In the genomic region with DNA sequence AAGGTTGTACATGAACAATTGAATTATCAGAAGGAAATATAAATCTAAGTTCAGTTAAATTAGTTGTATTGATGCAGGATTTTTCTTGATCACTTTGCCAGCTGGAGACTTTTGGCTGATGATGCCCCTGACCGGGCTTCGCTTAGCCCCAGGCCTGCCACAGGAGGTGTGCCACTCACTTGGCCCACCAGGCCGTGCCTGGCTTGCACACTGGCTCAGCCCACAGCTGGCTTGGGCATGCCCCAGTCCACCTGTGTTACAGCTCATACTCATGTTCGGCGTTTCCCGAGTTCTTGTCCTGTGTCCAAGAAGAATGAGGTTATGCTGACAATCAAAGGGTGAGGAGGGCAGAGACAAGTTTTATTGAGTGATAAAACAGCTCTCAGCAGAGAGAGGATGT, we compare ENCODE assay signal across 24 cellular contexts.
DNase-seq lines count a peak whose midpoint lies in the region; ATAC-seq, FAIRE-seq and TF ChIP-seq lines count a peak whose summit lies in the region.
"Had no signal": no experiment of that assay in that cellular context is flagged by ENCODE, and none has a peak within 500 bp of the region (broad histone marks: within the 10 kb centered on the region; RNA-seq: fewer than 3 reads in every experiment).

No MANE protein-coding gene starts in this region.

- H2BK15ac ChIP-seq in neuronal stem cell (ENCODE audit: low read length) = no peak overlapping the region

- no peak overlapping the region for H4K91ac ChIP-seq in neuronal stem cell (ENCODE audit: low read depth, low read length, poor library complexity)

- peak; percentile 71 for FAIRE-seq in urothelium cell line (lab: Jason Lieb, UNC)
- FAIRE-seq: A549, D721Med, G401.6, GM12891, GM19239 had no signal

- peak overlapping the region; percentile 38 for H3K14ac ChIP-seq in neuronal stem cell (ENCODE audit: low read length)

- H2BK12ac ChIP-seq in neuronal stem cell (ENCODE audit: low read length) = no peak overlapping the region

- H3K27ac Mint-ChIP-seq in GM23338 = peak overlapping the region; percentile 18; the same call in 1 of the 2 replicates
- H3K27ac Mint-ChIP-seq: CD14-positive monocyte; CD4-positive, alpha-beta memory T cell; CD4-positive, CD25-positive, alpha-beta regulatory T cell; CD8-positive, alpha-beta memory T cell had no signal

- DNase-seq in GM23338 (ENCODE audit: low spot score) (no peak), neuronal stem cell (ENCODE audit: low spot score) (no peak), posterior vena cava (ENCODE audit: low spot score) (peak; percentile 79), urothelium cell line (ENCODE audit: low spot score) (no peak), AG08395 (ENCODE audit: low spot score) (no peak)
- DNase-seq: BE2C; C1 segment of cervical spinal cord; Calu3; CD4-positive, alpha-beta memory T cell; CD4-positive, CD25-positive, alpha-beta regulatory T cell; CD8-positive, alpha-beta memory T cell; COR-L47; DMS79 treated with DMSO at 0.1 percent for 48 hours; GF-D8 had no signal

- peak overlapping the region; percentile 83 for H3K18ac ChIP-seq in neuronal stem cell (ENCODE audit: low read length)

- no peaks in the 10 kb centered on the region for H3K27me3 ChIP-seq in GM23338 (ENCODE audit: insufficient read depth)
- H3K27me3 ChIP-seq in neuronal stem cell (ENCODE audit: control insufficient read depth in 3 of 3, insufficient read depth in 3 of 3, low read depth in 1 of 3, low read length in 3 of 3) = no peaks in the 10 kb centered on the region
- H3K27me3 ChIP-seq: BE2C, BLaER1 had no signal

- no peak overlapping the region for H3K4me3 Mint-ChIP-seq in GM23338
- H3K4me3 Mint-ChIP-seq: CD14-positive monocyte; CD4-positive, alpha-beta memory T cell; CD4-positive, CD25-positive, alpha-beta regulatory T cell; CD8-positive, alpha-beta memory T cell had no signal

- H3K36me3 ChIP-seq in GM23338 (ENCODE audit: insufficient read depth) (no peaks in the 10 kb centered on the region; the same call in 1 of the 2 replicates), neuronal stem cell (replicated peaks in 1 of 2; ENCODE audit: control insufficient read depth in 2 of 2, insufficient read depth in 2 of 2, low read length in 2 of 2) (no peaks in the 10 kb centered on the region)
- H3K36me3 ChIP-seq: BE2C, BLaER1 had no signal

- no peak overlapping the region for H2AK5ac ChIP-seq in neuronal stem cell (ENCODE audit: low read depth, low read length)

- H3K4me2 ChIP-seq in GM23338 = no peak overlapping the region
- no peak overlapping the region for H3K4me2 ChIP-seq in neuronal stem cell (ENCODE audit: insufficient read depth, low read length, poor library complexity, severe bottlenecking)
- H3K4me2 ChIP-seq: A549, BLaER1 had no signal

- H3K27ac ChIP-seq in GM23338 (ENCODE audit: low read depth) = no peak overlapping the region
- H3K27ac ChIP-seq in neuronal stem cell (replicated peaks; ENCODE audit: low read length) = no peak overlapping the region
- H3K27ac ChIP-seq: 22Rv1, A549, BLaER1 had no signal

- no peak overlapping the region for H3K23ac ChIP-seq in neuronal stem cell (ENCODE audit: low read depth, low read length, poor library complexity)

- no CpG with 5 or more reads among the region's 6 CpGs for WGBS in neuronal stem cell (ENCODE audit: extremely low coverage in 2 of 2, insufficient read length in 2 of 2, insufficient replicate concordance in 1 of 2), 2 donors

- no peak overlapping the region for H4K8ac ChIP-seq in neuronal stem cell (ENCODE audit: low read depth, low read length)

- no peak overlapping the region for H2BK120ac ChIP-seq in neuronal stem cell (ENCODE audit: low read depth, low read length)

- no peaks in the 10 kb centered on the region for H3K4me1 ChIP-seq in GM23338 (ENCODE audit: insufficient read depth)
- no peaks in the 10 kb centered on the region for H3K4me1 ChIP-seq in neuronal stem cell (ENCODE audit: control insufficient read depth in 2 of 2, insufficient read depth in 1 of 2, low read depth in 1 of 2, low read length in 2 of 2)
- H3K4me1 ChIP-seq: A549, BE2C, BLaER1 had no signal

- H2AFZ ChIP-seq in GM23338 (no peak overlapping the region), neuronal stem cell (ENCODE audit: low read length) (no peak overlapping the region)

- H3K4me1 Mint-ChIP-seq in GM23338 = peaks cover 3% of the 10 kb centered on the region; the same call in 2 of the 3 replicates
- H3K4me1 Mint-ChIP-seq: CD14-positive monocyte; CD4-positive, alpha-beta memory T cell; CD4-positive, CD25-positive, alpha-beta regulatory T cell; CD8-positive, alpha-beta memory T cell had no signal

- no peaks in the 10 kb centered on the region for H3K79me1 ChIP-seq in neuronal stem cell (ENCODE audit: low read depth, low read length)

- H3K9me2 ChIP-seq in GM23338 (ENCODE audit: insufficient read depth) = peaks cover 23% of the 10 kb centered on the region

- intact Hi-C loops in posterior vena cava (cut with DNase I) = no loop called here

- H3K36me3 Mint-ChIP-seq in GM23338 (ENCODE audit: low read depth) = peaks cover 14% of the 10 kb centered on the region
- H3K36me3 Mint-ChIP-seq: CD14-positive monocyte; CD4-positive, alpha-beta memory T cell; CD4-positive, CD25-positive, alpha-beta regulatory T cell; CD8-positive, alpha-beta memory T cell had no signal

- H3K79me2 ChIP-seq in GM23338 (replicated peaks; ENCODE audit: insufficient read depth) = no peaks in the 10 kb centered on the region

- peaks cover 19% of the 10 kb centered on the region for H3K9me3 Mint-ChIP-seq in GM23338

- H3K4me3 ChIP-seq in GM23338 (no peak overlapping the region), neuronal stem cell (ENCODE audit: low read length in 2 of 2) (no peak overlapping the region)
- H3K4me3 ChIP-seq: A549, BLaER1 had no signal

- H4K20me1 ChIP-seq in GM23338 (replicated peaks; ENCODE audit: insufficient read depth) = no peaks in the 10 kb centered on the region
- H4K20me1 ChIP-seq: BLaER1 had no signal

- no peak for ATAC-seq in GM23338
- no peak for ATAC-seq in GM19324 (IDR thresholded peaks at IDR 0.05; ENCODE audit: low FRiP score, unreplicated experiment)
- no peak for ATAC-seq in GM21786 (IDR thresholded peaks at IDR 0.05; ENCODE audit: unreplicated experiment)
- ATAC-seq: A549 had no signal

- H3F3A ChIP-seq in GM23338 (replicated peaks; ENCODE audit: low read depth) = no peaks in the 10 kb centered on the region

- no peak overlapping the region for H2BK5ac ChIP-seq in neuronal stem cell (ENCODE audit: low read length)

- H3K9ac ChIP-seq in neuronal stem cell (ENCODE audit: low read depth, low read length, poor library complexity) = no peak overlapping the region
- H3K9ac ChIP-seq: BLaER1 had no signal

- H3K27me3 Mint-ChIP-seq in GM23338 (ENCODE audit: insufficient read depth, low read depth, poor library complexity) = no peaks in the 10 kb centered on the region
- H3K27me3 Mint-ChIP-seq: CD4-positive, alpha-beta memory T cell; CD4-positive, CD25-positive, alpha-beta regulatory T cell; CD8-positive, alpha-beta memory T cell had no signal

- H3K4ac ChIP-seq in neuronal stem cell (ENCODE audit: low read length) = no peak overlapping the region

- H3K9me3 ChIP-seq in neuronal stem cell (replicated peaks in 1 of 2; ENCODE audit: control insufficient read depth in 2 of 2, insufficient read depth in 1 of 2, low read depth in 1 of 2, low read length in 2 of 2) = peaks cover 0 to 2% of the 10 kb centered on the region in 2 donors
- H3K9me3 ChIP-seq: A549, BE2C had no signal

- no peak for TF ChIP-seq CTCF in GM23338 (conservative IDR thresholded peaks at IDR 0.05; ENCODE audit: low read depth in 2 of 2)

TF ChIP-seq in GM23338, 12 proteins besides CTCF, POLR2A, EP300 and RAD21 (continues in another document):
- TF ChIP-seq STAT1 (IDR thresholded peaks at IDR 0.05; ENCODE audit: unreplicated experiment) (no peak), JUNB (IDR thresholded peaks at IDR 0.05; ENCODE audit: unreplicated experiment) (no peak), CREB1 (CRISPR knock-in tag; IDR thresholded peaks at IDR 0.05; ENCODE audit: low read depth) (no peak), NANOG (IDR thresholded peaks at IDR 0.05; ENCODE audit: borderline replicate concordance) (no peak), EZH2phosphoT487 (IDR thresholded peaks at IDR 0.05; ENCODE audit: unreplicated experiment) (no peak), EZH2 (IDR thresholded peaks at IDR 0.05; ENCODE audit: low read depth, unreplicated experiment) (no peak), ZNF331 (CRISPR knock-in tag; IDR thresholded peaks at IDR 0.05; ENCODE audit: low read depth) (no peak), ETS1 (IDR thresholded peaks at IDR 0.05) (no peak)
- TF ChIP-seq, protein P1, sequence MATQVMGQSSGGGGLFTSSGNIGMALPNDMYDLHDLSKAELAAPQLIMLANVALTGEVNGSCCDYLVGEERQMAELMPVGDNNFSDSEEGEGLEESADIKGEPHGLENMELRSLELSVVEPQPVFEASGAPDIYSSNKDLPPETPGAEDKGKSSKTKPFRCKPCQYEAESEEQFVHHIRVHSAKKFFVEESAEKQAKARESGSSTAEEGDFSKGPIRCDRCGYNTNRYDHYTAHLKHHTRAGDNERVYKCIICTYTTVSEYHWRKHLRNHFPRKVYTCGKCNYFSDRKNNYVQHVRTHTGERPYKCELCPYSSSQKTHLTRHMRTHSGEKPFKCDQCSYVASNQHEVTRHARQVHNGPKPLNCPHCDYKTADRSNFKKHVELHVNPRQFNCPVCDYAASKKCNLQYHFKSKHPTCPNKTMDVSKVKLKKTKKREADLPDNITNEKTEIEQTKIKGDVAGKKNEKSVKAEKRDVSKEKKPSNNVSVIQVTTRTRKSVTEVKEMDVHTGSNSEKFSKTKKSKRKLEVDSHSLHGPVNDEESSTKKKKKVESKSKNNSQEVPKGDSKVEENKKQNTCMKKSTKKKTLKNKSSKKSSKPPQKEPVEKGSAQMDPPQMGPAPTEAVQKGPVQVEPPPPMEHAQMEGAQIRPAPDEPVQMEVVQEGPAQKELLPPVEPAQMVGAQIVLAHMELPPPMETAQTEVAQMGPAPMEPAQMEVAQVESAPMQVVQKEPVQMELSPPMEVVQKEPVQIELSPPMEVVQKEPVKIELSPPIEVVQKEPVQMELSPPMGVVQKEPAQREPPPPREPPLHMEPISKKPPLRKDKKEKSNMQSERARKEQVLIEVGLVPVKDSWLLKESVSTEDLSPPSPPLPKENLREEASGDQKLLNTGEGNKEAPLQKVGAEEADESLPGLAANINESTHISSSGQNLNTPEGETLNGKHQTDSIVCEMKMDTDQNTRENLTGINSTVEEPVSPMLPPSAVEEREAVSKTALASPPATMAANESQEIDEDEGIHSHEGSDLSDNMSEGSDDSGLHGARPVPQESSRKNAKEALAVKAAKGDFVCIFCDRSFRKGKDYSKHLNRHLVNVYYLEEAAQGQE (IDR thresholded peaks at IDR 0.05; ENCODE audit: unreplicated experiment) = no peak
